8 cellular contexts compared by ENCODE assay signal in the genomic region with DNA sequence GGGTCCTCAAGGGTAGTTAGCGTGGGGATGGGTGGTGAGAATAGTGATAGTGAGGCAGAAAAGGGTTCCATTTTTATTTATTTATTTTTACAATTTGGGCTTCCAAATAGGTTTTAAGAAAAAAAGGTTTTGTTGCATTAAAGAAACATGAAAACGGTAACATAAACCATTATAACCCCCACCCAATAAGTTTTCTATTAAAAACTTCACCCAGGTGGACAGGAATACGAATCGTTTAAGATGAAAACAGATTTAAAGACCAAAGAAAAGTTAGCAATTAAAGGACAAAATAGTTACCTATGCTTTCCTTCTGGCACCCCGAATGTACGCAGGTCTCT.
DNase-seq lines count a peak whose midpoint lies in the region; ATAC-seq, FAIRE-seq and TF ChIP-seq lines count a peak whose summit lies in the region.

No MANE protein-coding gene starts in this region.

- H3K4me1 Mint-ChIP-seq in activated T-cell treated with anti-CD3 and anti-CD28 coated beads, Interleukin-2, amount 50 U/mL, for 4 hours (ENCODE audit: low read depth), result peaks cover 34% of the 10 kb centered on the region
- H3K4me1 Mint-ChIP-seq in memory B cell, result peaks cover 29% of the 10 kb centered on the region

- H3K9ac ChIP-seq in GM12878 (ENCODE audit: control insufficient read depth, insufficient read depth, low read length), result peak overlapping the region; percentile 78

- no peaks in the 10 kb centered on the region for H3K27me3 ChIP-seq in GM12878 (replicated peaks in 1 of 2; ENCODE audit: control insufficient read depth in 2 of 2, insufficient read depth in 2 of 2, low read length in 1 of 2)
- H3K27me3 ChIP-seq in transverse colon, result no peaks in the 10 kb centered on the region

- H3K79me2 ChIP-seq in GM12878 (ENCODE audit: control insufficient read depth, insufficient read depth, low read length), result peaks cover 17% of the 10 kb centered on the region

- intact Hi-C loops in GM12878 (cut with micrococcal nuclease; ENCODE audit: unreplicated experiment), result loop anchor here (5.0 kb wide), 1 partner anchor 127 kb away; no protein-coding TSS in a partner anchor
- intact Hi-C loops in transverse colon (cut with DNase I; ENCODE audit: low total_unique reads), result no loop called here

- TF ChIP-seq CTCF in GM12878 (IDR thresholded peaks at IDR 0.05 in 2 of 3, conservative IDR thresholded peaks at IDR 0.05 in 1 of 3; ENCODE audit: control insufficient read depth in 2 of 3, extremely low read depth in 1 of 3, insufficient read depth in 1 of 3, low read depth in 3 of 3, low read length in 3 of 3), result no peak
- no peak for TF ChIP-seq CTCF in transverse colon (IDR thresholded peaks at IDR 0.05)

- H3K36me3 Mint-ChIP-seq in activated T-cell treated with anti-CD3 and anti-CD28 coated beads, Interleukin-2, amount 50 U/mL, for 4 hours (ENCODE audit: insufficient read depth), result peaks cover 9% of the 10 kb centered on the region
- peaks cover 20% of the 10 kb centered on the region for H3K36me3 Mint-ChIP-seq in memory B cell

- H3K4me2 ChIP-seq in GM12878 (ENCODE audit: control insufficient read depth, insufficient read depth), result peak overlapping the region; percentile 81

- FAIRE-seq in GM12878 (lab: Jason Lieb, UNC), result no peak

- WGBS in GM12878 (ENCODE audit: insufficient coverage, insufficient replicate concordance, low lambda C conversion rate, missing lambda C conversion rate), result 16% methylated on average over 6 of the region's 6 CpGs
- WGBS in transverse colon (ENCODE audit: low coverage in 1 of 2), 2 donors, result 14% methylated on average over 4 to 6 of the region's 6 CpGs

- H3K4me1 ChIP-seq in GM12878 (ENCODE audit: control insufficient read depth, insufficient read depth, low read length), result peaks cover 3% of the 10 kb centered on the region; the same call in 1 of the 2 replicates
- peaks cover 4 to 41% (median 19%) of the 10 kb centered on the region in 4 donors for H3K4me1 ChIP-seq in transverse colon

- no peak for DNase-seq in activated T-cell treated with anti-CD3 and anti-CD28 coated beads, Interleukin-2, amount 50 U/mL, for 4 hours
- DNase-seq in activated T-cell treated with anti-CD3 and anti-CD28 coated beads, Interleukin-2, amount 50 U/mL, for 1 hour, result no peak
- DNase-seq in GM12878 (ENCODE audit: low read depth, low spot score) (no peak), memory B cell (ENCODE audit: low spot score in 2 of 2) (no peak), transverse colon (no peak), dermis blood vessel endothelial cell (no peak), NCI-H2107 (lab: John Stamatoyannopoulos, UW) (no peak)

- CTCF ChIA-PET in GM12878 (lab: Yijun Ruan, JAX), result interaction anchor here (0.9 to 2.8 kb wide), 3 partner anchors 13 to 343 kb away, joined by 3 to 16 read pairs (median 4); no protein-coding TSS in a partner anchor

- ATAC-seq in activated T-cell treated with anti-CD3 and anti-CD28 coated beads, Interleukin-2, amount 50 U/mL, for 4 hours, result no peak
- ATAC-seq in GM12878, result no peak
- ATAC-seq in memory B cell (ENCODE audit: low read depth), result no peak
- ATAC-seq in GM21528 (IDR thresholded peaks at IDR 0.05; ENCODE audit: low FRiP score, unreplicated experiment), result no peak

- peak overlapping the region; percentile 97 for H3K27ac Mint-ChIP-seq in memory B cell

- H3K36me3 ChIP-seq in GM12878 (ENCODE audit: control insufficient read depth in 2 of 2, insufficient read depth in 2 of 2, low read length in 1 of 2), result no peaks in the 10 kb centered on the region
- H3K36me3 ChIP-seq in transverse colon, result peaks cover 0 to 7% (median 0%) of the 10 kb centered on the region in 4 donors

- POLR2A ChIA-PET in GM12878 (lab: Charles Lee), result interaction anchor here (1.2 kb wide), 1 partner anchor 13 kb away, joined by 7 read pairs; no protein-coding TSS in a partner anchor

- BruUV-seq in GM12878 (replicated peaks; lab: Mats Ljungman, UMichigan), result no TSS peak

- peak overlapping the region; percentile 71 for H3K27ac ChIP-seq in GM12878 (ENCODE audit: control insufficient read depth, insufficient read depth)
- H3K27ac ChIP-seq in transverse colon, result peak overlapping the region; percentile 75 to 89 (median 86)

- TF ChIP-seq RAD21 in GM12878 (IDR thresholded peaks at IDR 0.05; ENCODE audit: insufficient read depth, low read depth, low read length), result no peak

- peak overlapping the region; percentile 86 for H3K4me3 Mint-ChIP-seq in activated T-cell treated with anti-CD3 and anti-CD28 coated beads, Interleukin-2, amount 50 U/mL, for 4 hours
- peak overlapping the region; percentile 92 for H3K4me3 Mint-ChIP-seq in memory B cell

- TF ChIP-seq EP300 in GM12878 (IDR thresholded peaks at IDR 0.05; ENCODE audit: borderline replicate concordance in 1 of 2, control insufficient read depth in 1 of 2, low read depth in 2 of 2, low read length in 2 of 2) (no peak), transverse colon (IDR thresholded peaks at IDR 0.05; ENCODE audit: low read depth) (no peak)

- no peak for TF ChIP-seq POLR2A in GM12878 (IDR thresholded peaks at IDR 0.05; ENCODE audit: low read depth, low read length)
- no peak for TF ChIP-seq POLR2A in transverse colon (IDR thresholded peaks at IDR 0.05)

- peaks cover 7% of the 10 kb centered on the region for H3K9me3 Mint-ChIP-seq in activated T-cell treated with anti-CD3 and anti-CD28 coated beads, Interleukin-2, amount 50 U/mL, for 4 hours
- H3K9me3 Mint-ChIP-seq in memory B cell, result peaks cover 2% of the 10 kb centered on the region

- SMC1A ChIA-PET in GM12878 (lab: Charles Lee; ENCODE audit: uncharacterized antibody, unreplicated experiment), result interaction anchor here (0.6 to 3.8 kb wide), 5 partner anchors 12 to 132 kb away, joined by 3 to 21 read pairs (median 3); no protein-coding TSS in a partner anchor

- peak overlapping the region; percentile 75 for H2AFZ ChIP-seq in GM12878 (ENCODE audit: control insufficient read depth, low read depth, low read length)

- H3K4me3 ChIP-seq in GM12878 (peak overlapping the region; percentile 74), transverse colon (peak overlapping the region; percentile 77 to 97 (median 80))

- H3K9me3 ChIP-seq in GM12878 (replicated peaks; ENCODE audit: control insufficient read depth, insufficient read depth, low read length) (no peaks in the 10 kb centered on the region), transverse colon (no peaks in the 10 kb centered on the region)

- H4K20me1 ChIP-seq in GM12878 (ENCODE audit: control insufficient read depth, insufficient read depth), result no peaks in the 10 kb centered on the region

- RAD21 ChIA-PET in GM12878 (lab: Charles Lee; ENCODE audit: unreplicated experiment), result interaction anchor here (1.1 to 1.4 kb wide), 2 partner anchors 13 to 129 kb away, joined by 3 to 5 read pairs; no protein-coding TSS in a partner anchor

- in situ Hi-C loops in GM12878 (cut with MboI), result no loop called here
- in situ Hi-C loops in transverse colon (cut with MboI; ENCODE audit: low pct_ligation_motif_present in 1 of 4, low pct_unique_long_range_greater_than_20kb in 1 of 4, low sequenced_read_pairs in 3 of 4), result no loop called here

- no peaks in the 10 kb centered on the region for H3K27me3 Mint-ChIP-seq in activated T-cell treated with anti-CD3 and anti-CD28 coated beads, Interleukin-2, amount 50 U/mL, for 4 hours (ENCODE audit: low read depth)
- no peaks in the 10 kb centered on the region for H3K27me3 Mint-ChIP-seq in memory B cell

TF ChIP-seq in GM12878, 131 proteins besides CTCF, POLR2A, EP300 and RAD21 (continues in another document):
- TF ChIP-seq, protein P1, sequence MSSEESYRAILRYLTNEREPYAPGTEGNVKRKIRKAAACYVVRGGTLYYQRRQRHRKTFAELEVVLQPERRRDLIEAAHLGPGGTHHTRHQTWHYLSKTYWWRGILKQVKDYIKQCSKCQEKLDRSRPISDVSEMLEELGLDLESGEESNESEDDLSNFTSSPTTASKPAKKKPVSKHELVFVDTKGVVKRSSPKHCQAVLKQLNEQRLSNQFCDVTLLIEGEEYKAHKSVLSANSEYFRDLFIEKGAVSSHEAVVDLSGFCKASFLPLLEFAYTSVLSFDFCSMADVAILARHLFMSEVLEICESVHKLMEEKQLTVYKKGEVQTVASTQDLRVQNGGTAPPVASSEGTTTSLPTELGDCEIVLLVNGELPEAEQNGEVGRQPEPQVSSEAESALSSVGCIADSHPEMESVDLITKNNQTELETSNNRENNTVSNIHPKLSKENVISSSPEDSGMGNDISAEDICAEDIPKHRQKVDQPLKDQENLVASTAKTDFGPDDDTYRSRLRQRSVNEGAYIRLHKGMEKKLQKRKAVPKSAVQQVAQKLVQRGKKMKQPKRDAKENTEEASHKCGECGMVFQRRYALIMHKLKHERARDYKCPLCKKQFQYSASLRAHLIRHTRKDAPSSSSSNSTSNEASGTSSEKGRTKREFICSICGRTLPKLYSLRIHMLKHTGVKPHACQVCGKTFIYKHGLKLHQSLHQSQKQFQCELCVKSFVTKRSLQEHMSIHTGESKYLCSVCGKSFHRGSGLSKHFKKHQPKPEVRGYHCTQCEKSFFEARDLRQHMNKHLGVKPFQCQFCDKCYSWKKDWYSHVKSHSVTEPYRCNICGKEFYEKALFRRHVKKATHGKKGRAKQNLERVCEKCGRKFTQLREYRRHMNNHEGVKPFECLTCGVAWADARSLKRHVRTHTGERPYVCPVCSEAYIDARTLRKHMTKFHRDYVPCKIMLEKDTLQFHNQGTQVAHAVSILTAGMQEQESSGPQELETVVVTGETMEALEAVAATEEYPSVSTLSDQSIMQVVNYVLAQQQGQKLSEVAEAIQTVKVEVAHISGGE (CRISPR knock-in tag; IDR thresholded peaks at IDR 0.05), result no peak
- TF ChIP-seq BHLHE40 (IDR thresholded peaks at IDR 0.05; ENCODE audit: borderline replicate concordance in 1 of 2, low read depth in 2 of 2, low read length in 1 of 2) (no peak), GABPA (IDR thresholded peaks at IDR 0.05; ENCODE audit: low read depth) (no peak), SREBF1 (IDR thresholded peaks at IDR 0.05; ENCODE audit: low read length) (no peak), ETV6 (conservative IDR thresholded peaks at IDR 0.05 in 1 of 2, IDR thresholded peaks at IDR 0.05 in 1 of 2; ENCODE audit: borderline replicate concordance in 1 of 2, low read depth in 1 of 2) (no peak)
- TF ChIP-seq, protein P2, sequence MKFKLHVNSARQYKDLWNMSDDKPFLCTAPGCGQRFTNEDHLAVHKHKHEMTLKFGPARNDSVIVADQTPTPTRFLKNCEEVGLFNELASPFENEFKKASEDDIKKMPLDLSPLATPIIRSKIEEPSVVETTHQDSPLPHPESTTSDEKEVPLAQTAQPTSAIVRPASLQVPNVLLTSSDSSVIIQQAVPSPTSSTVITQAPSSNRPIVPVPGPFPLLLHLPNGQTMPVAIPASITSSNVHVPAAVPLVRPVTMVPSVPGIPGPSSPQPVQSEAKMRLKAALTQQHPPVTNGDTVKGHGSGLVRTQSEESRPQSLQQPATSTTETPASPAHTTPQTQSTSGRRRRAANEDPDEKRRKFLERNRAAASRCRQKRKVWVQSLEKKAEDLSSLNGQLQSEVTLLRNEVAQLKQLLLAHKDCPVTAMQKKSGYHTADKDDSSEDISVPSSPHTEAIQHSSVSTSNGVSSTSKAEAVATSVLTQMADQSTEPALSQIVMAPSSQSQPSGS (IDR thresholded peaks at IDR 0.05; ENCODE audit: low read length), result no peak
